In the genomic region with DNA sequence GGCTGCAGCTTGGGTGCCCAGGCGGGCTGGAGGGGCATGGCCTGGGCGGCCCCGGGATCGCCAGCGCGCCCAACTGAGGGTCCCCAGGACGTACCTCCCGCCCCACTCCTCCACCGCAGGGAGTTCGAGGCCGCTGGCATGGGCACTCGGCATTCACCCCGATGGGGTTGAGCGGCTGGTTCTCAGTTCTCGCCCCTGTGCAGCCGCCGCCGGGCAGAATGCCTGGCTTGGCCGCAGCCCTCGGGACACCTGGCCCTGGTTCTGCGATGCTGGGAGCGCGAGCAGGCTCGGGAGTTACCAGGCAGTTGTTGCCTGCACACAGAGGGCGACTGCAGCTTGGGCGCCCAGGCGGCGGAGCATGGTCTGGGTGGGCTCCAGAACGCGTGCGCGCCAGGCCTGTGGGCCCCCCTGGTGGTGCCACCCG, we compare ENCODE assay signal across 1 cellular context.
TF ChIP-seq lines count a peak whose summit lies in the region.

No MANE protein-coding gene starts in this region.

TF ChIP-seq in GM23338, 12 proteins besides CTCF, POLR2A, EP300 and RAD21:
- TF ChIP-seq, protein P1, sequence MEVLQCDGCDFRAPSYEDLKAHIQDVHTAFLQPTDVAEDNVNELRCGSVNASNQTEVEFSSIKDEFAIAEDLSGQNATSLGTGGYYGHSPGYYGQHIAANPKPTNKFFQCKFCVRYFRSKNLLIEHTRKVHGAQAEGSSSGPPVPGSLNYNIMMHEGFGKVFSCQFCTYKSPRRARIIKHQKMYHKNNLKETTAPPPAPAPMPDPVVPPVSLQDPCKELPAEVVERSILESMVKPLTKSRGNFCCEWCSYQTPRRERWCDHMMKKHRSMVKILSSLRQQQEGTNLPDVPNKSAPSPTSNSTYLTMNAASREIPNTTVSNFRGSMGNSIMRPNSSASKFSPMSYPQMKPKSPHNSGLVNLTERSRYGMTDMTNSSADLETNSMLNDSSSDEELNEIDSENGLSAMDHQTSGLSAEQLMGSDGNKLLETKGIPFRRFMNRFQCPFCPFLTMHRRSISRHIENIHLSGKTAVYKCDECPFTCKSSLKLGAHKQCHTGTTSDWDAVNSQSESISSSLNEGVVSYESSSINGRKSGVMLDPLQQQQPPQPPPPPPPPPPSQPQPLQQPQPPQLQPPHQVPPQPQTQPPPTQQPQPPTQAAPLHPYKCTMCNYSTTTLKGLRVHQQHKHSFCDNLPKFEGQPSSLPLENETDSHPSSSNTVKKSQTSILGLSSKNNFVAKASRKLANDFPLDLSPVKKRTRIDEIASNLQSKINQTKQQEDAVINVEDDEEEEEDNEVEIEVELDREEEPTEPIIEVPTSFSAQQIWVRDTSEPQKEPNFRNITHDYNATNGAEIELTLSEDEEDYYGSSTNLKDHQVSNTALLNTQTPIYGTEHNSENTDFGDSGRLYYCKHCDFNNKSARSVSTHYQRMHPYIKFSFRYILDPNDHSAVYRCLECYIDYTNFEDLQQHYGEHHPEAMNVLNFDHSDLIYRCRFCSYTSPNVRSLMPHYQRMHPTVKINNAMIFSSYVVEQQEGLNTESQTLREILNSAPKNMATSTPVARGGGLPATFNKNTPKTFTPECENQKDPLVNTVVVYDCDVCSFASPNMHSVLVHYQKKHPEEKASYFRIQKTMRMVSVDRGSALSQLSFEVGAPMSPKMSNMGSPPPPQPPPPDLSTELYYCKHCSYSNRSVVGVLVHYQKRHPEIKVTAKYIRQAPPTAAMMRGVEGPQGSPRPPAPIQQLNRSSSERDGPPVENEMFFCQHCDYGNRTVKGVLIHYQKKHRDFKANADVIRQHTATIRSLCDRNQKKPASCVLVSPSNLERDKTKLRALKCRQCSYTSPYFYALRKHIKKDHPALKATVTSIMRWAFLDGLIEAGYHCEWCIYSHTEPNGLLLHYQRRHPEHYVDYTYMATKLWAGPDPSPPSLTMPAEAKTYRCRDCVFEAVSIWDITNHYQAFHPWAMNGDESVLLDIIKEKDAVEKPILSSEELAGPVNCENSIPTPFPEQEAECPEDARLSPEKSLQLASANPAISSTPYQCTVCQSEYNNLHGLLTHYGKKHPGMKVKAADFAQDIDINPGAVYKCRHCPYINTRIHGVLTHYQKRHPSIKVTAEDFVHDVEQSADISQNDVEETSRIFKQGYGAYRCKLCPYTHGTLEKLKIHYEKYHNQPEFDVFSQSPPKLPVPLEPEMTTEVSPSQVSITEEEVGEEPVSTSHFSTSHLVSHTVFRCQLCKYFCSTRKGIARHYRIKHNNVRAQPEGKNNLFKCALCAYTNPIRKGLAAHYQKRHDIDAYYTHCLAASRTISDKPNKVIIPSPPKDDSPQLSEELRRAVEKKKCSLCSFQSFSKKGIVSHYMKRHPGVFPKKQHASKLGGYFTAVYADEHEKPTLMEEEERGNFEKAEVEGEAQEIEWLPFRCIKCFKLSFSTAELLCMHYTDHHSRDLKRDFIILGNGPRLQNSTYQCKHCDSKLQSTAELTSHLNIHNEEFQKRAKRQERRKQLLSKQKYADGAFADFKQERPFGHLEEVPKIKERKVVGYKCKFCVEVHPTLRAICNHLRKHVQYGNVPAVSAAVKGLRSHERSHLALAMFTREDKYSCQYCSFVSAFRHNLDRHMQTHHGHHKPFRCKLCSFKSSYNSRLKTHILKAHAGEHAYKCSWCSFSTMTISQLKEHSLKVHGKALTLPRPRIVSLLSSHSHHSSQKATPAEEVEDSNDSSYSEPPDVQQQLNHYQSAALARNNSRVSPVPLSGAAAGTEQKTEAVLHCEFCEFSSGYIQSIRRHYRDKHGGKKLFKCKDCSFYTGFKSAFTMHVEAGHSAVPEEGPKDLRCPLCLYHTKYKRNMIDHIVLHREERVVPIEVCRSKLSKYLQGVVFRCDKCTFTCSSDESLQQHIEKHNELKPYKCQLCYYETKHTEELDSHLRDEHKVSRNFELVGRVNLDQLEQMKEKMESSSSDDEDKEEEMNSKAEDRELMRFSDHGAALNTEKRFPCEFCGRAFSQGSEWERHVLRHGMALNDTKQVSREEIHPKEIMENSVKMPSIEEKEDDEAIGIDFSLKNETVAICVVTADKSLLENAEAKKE (CRISPR knock-in tag; IDR thresholded peaks at IDR 0.05), result no peak
- TF ChIP-seq CREB1 (CRISPR knock-in tag; IDR thresholded peaks at IDR 0.05; ENCODE audit: low read depth) (no peak), ZNF331 (CRISPR knock-in tag; IDR thresholded peaks at IDR 0.05; ENCODE audit: low read depth) (no peak), EZH2 (IDR thresholded peaks at IDR 0.05; ENCODE audit: low read depth, unreplicated experiment) (no peak), NANOG (IDR thresholded peaks at IDR 0.05; ENCODE audit: borderline replicate concordance) (no peak), POLR2AphosphoS5 (IDR thresholded peaks at IDR 0.05; ENCODE audit: low read depth) (no peak), STAT1 (IDR thresholded peaks at IDR 0.05; ENCODE audit: unreplicated experiment) (no peak), JUNB (IDR thresholded peaks at IDR 0.05; ENCODE audit: unreplicated experiment) (no peak), EZH2phosphoT487 (IDR thresholded peaks at IDR 0.05; ENCODE audit: unreplicated experiment) (no peak)
- TF ChIP-seq, protein P2, sequence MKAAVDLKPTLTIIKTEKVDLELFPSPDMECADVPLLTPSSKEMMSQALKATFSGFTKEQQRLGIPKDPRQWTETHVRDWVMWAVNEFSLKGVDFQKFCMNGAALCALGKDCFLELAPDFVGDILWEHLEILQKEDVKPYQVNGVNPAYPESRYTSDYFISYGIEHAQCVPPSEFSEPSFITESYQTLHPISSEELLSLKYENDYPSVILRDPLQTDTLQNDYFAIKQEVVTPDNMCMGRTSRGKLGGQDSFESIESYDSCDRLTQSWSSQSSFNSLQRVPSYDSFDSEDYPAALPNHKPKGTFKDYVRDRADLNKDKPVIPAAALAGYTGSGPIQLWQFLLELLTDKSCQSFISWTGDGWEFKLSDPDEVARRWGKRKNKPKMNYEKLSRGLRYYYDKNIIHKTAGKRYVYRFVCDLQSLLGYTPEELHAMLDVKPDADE (IDR thresholded peaks at IDR 0.05), result no peak
